ENCODE assay signal across 10 cellular contexts in genomic region chr5:153496835-153497234, GRCh38. TPM values are rescaled to one million over a fixed set of nuclear protein-coding genes. Genes with fewer than 3 reads are reported as not detected.
DNase-seq lines count a peak whose midpoint lies in the region; ATAC-seq, FAIRE-seq and TF ChIP-seq lines count a peak whose summit lies in the region.
"Had no signal": no experiment of that assay in that cellular context is flagged by ENCODE, and none has a peak within 500 bp of the region (broad histone marks: within the 10 kb centered on the region; RNA-seq: fewer than 3 reads in every experiment).

No MANE protein-coding gene starts in this region.

- no peaks in the 10 kb centered on the region for H3K36me3 ChIP-seq in IMR-90 (ENCODE audit: control insufficient read depth, insufficient read depth, low read length)
- H3K36me3 ChIP-seq in K562 (ENCODE audit: control insufficient read depth, insufficient read depth, low read length), result no peaks in the 10 kb centered on the region

- POLR2A ChIA-PET in IMR-90 (lab: Charles Lee; ENCODE audit: unreplicated experiment), result no interaction called here
- POLR2A ChIA-PET in K562 (lab: Yijun Ruan, JAX), result no interaction called here

- CTCF ChIA-PET in IMR-90 (lab: Yijun Ruan, JAX), result interaction anchor here (0.7 to 4.1 kb wide), 6 partner anchors 10 to 468 kb away, joined by 3 to 27 read pairs (median 4); no protein-coding TSS in a partner anchor
- CTCF ChIA-PET in K562 (lab: Yijun Ruan, JAX; ENCODE audit: low intra/inter-chr PET ratio), result interaction anchor here (0.6 to 2.9 kb wide), 2 partner anchors 215 to 468 kb away, joined by 3 to 11 read pairs; no protein-coding TSS in a partner anchor

- in situ Hi-C loops in GM13976 (cut with MboI; ENCODE audit: low sequenced_read_pairs, unreplicated experiment) (no loop called here), IMR-90 (cut with MboI; ENCODE audit: low sequenced_read_pairs) (no loop called here), K562 (cut with MboI) (no loop called here)

- no peaks in the 10 kb centered on the region for H3K9me3 ChIP-seq in IMR-90 (ENCODE audit: control insufficient read depth, insufficient read depth, low read length)
- H3K9me3 ChIP-seq in K562 (replicated peaks; ENCODE audit: control insufficient read depth, insufficient read depth, low read depth, low read length), result no peaks in the 10 kb centered on the region

- peak overlapping the region; percentile 33 for H2BK120ac ChIP-seq in IMR-90 (ENCODE audit: low read depth, low read length)

- H3K4ac ChIP-seq in IMR-90 (ENCODE audit: low read depth, low read length), result peak overlapping the region; percentile 61; the same call in 1 of the 2 replicates

- H3K4me3 Mint-ChIP-seq in activated T-helper 17 cell treated with anti-CD3 and anti-CD28 coated beads, Interleukin-2, amount 50 U/mL, for 72 hours, result no peak overlapping the region
- H3K4me3 Mint-ChIP-seq: naive B cell; T-helper 1 cell treated with Interleukin-12 subunit alpha and Interleukin-12 subunit beta and Interleukin-4 antibody, amounts not matched to agents 30 μg/mL and 1 μg/mL, for 36 hours had no signal

- no peaks in the 10 kb centered on the region for H4K20me1 ChIP-seq in IMR-90 (ENCODE audit: insufficient read depth, low read length)
- H4K20me1 ChIP-seq in K562 (replicated peaks; ENCODE audit: control insufficient read depth, insufficient read depth, low read length), result no peaks in the 10 kb centered on the region

- TF ChIP-seq RAD21 in IMR-90 (IDR thresholded peaks at IDR 0.05; ENCODE audit: low read length), result peak; percentile 96
- TF ChIP-seq RAD21 in K562 (CRISPR knock-in tag; conservative IDR thresholded peaks at IDR 0.05 in 1 of 2, IDR thresholded peaks at IDR 0.05 in 1 of 2), result peak; percentile 70 to 82

- H3K23ac ChIP-seq in IMR-90 (ENCODE audit: low read depth, low read length), result no peak overlapping the region

- H2BK5ac ChIP-seq in IMR-90 (ENCODE audit: low read depth, low read length, poor library complexity, severe bottlenecking), result peak overlapping the region; percentile 52

- H3K36me3 Mint-ChIP-seq in activated T-helper 17 cell treated with anti-CD3 and anti-CD28 coated beads, Interleukin-2, amount 50 U/mL, for 72 hours (ENCODE audit: low read depth), result no peaks in the 10 kb centered on the region
- H3K36me3 Mint-ChIP-seq: naive B cell had no signal

- no peaks in the 10 kb centered on the region for H3K4me1 Mint-ChIP-seq in activated T-helper 17 cell treated with anti-CD3 and anti-CD28 coated beads, Interleukin-2, amount 50 U/mL, for 72 hours
- H3K4me1 Mint-ChIP-seq: naive B cell had no signal

- no peak overlapping the region for H3K4me2 ChIP-seq in IMR-90 (ENCODE audit: low read depth, low read length)
- H3K4me2 ChIP-seq in K562 (ENCODE audit: insufficient read depth, low read length), result no peak overlapping the region

- peaks cover 19% of the 10 kb centered on the region for H3K27me3 Mint-ChIP-seq in activated T-helper 17 cell treated with anti-CD3 and anti-CD28 coated beads, Interleukin-2, amount 50 U/mL, for 72 hours

- no peak for FAIRE-seq in K562 (lab: Jason Lieb, UNC)

- H3K9me1 ChIP-seq in IMR-90 (ENCODE audit: insufficient read depth, low read length) (0 out of 2 replicates have a peak, but pooled peaks cover 2% of the 10 kb centered on the region), K562 (ENCODE audit: control insufficient read depth, insufficient read depth, low read length) (no peaks in the 10 kb centered on the region)

- no peak overlapping the region for H2AFZ ChIP-seq in IMR-90 (replicated peaks; ENCODE audit: low read length, poor library complexity)
- no peak overlapping the region for H2AFZ ChIP-seq in K562 (ENCODE audit: low read depth, low read length)

- TF ChIP-seq EP300 in K562 (IDR thresholded peaks at IDR 0.05; ENCODE audit: low read length), result no peak

- H3K9me3 Mint-ChIP-seq in activated T-helper 17 cell treated with anti-CD3 and anti-CD28 coated beads, Interleukin-2, amount 50 U/mL, for 72 hours, result no peaks in the 10 kb centered on the region
- H3K9me3 Mint-ChIP-seq: T-helper 1 cell treated with Interleukin-12 subunit alpha and Interleukin-12 subunit beta and Interleukin-4 antibody, amounts not matched to agents 30 μg/mL and 1 μg/mL, for 36 hours had no signal

- no peak overlapping the region for H3K56ac ChIP-seq in IMR-90 (ENCODE audit: extremely low read depth, insufficient read depth, low read length)

- H3K4me1 ChIP-seq in IMR-90 (ENCODE audit: control insufficient read depth, insufficient read depth, low read length), result no peaks in the 10 kb centered on the region; the same call in none of the 2 replicates
- no peaks in the 10 kb centered on the region for H3K4me1 ChIP-seq in K562 (replicated peaks in 1 of 2; ENCODE audit: control insufficient read depth in 2 of 2, insufficient read depth in 2 of 2, low read length in 2 of 2)

- peak overlapping the region; percentile 75; the same call in 1 of the 2 replicates for H4K91ac ChIP-seq in IMR-90 (ENCODE audit: insufficient read depth, low read depth, low read length)

- H3K9ac ChIP-seq in IMR-90 (ENCODE audit: low read depth, low read length) (no peak overlapping the region), K562 (ENCODE audit: insufficient read depth in 1 of 2, low read depth in 2 of 2, low read length in 2 of 2) (no peak overlapping the region)

- H3K18ac ChIP-seq in IMR-90 (ENCODE audit: low read depth, low read length), result peak overlapping the region; percentile 49; the same call in 1 of the 2 replicates

- no peak overlapping the region for H3K14ac ChIP-seq in IMR-90 (replicated peaks; ENCODE audit: low read depth, low read length)

- H3K27ac ChIP-seq in IMR-90 (ENCODE audit: insufficient read depth, low read length), result no peak overlapping the region
- no peak overlapping the region for H3K27ac ChIP-seq in K562 (ENCODE audit: extremely low read depth, low read depth, low read length)

- TF ChIP-seq POLR2A in IMR-90 (IDR thresholded peaks at IDR 0.05; ENCODE audit: low read depth, low read length) (peak; percentile 54), K562 (conservative IDR thresholded peaks at IDR 0.05) (no peak)

- WGBS in IMR-90 (ENCODE audit: extremely low coverage in 2 of 2, insufficient read length in 1 of 2), 2 experiments, result no CpG with 5 or more reads among the region's 1 CpG
- WGBS in K562 (ENCODE audit: insufficient coverage, low coverage, missing lambda C conversion rate), result 0% methylated on average over 1 of the region's 1 CpG

- peak; percentile 86 for ATAC-seq in IMR-90 (ENCODE audit: low read depth)
- ATAC-seq in K562, result peak; percentile 37; the same call in 1 of the 3 replicates
- no peak for ATAC-seq in activated T-helper 17 cell treated with anti-CD3 and anti-CD28 coated beads, Interleukin-2, amount 50 U/mL, for 72 hours (replicated peaks)

- H4K8ac ChIP-seq in IMR-90 (ENCODE audit: low read depth in 2 of 2, low read length in 2 of 2), result no peak overlapping the region; a peak in 1 of 4 replicates

- DNase-seq in GM13976 (ENCODE audit: low spot score) (no peak), IMR-90 (peak; percentile 57), K562 (ENCODE audit: extremely low read depth in 1 of 4, low spot score in 3 of 4) (peak; percentile 7 to 20 (median 16)), medulla oblongata (ENCODE audit: extremely low spot score) (peak; percentile 28), T-helper 2 cell (no peak), putamen (ENCODE audit: low spot score) (no peak), NCI-H1092 (lab: John Stamatoyannopoulos, UW) (no peak)
- DNase-seq: naive B cell had no signal

- TF ChIP-seq CTCF in GM13976 (IDR thresholded peaks at IDR 0.05; ENCODE audit: borderline replicate concordance, control extremely low read depth, extremely low read depth, insufficient read depth, missing control alignments) (peak; percentile 28), IMR-90 (conservative IDR thresholded peaks at IDR 0.05; ENCODE audit: low read depth, low read length) (peak; percentile 93), K562 (IDR thresholded peaks at IDR 0.05 in 2 of 3, conservative IDR thresholded peaks at IDR 0.05 in 1 of 3; ENCODE audit: insufficient read depth in 2 of 3, low read depth in 1 of 3, low read length in 3 of 3) (peak; percentile 30 to 60 (median 41); a peak in 4 of 6 replicates)

- intact Hi-C loops in IMR-90 (cut with micrococcal nuclease) (loop anchor here (1.0 to 2.0 kb wide), 5 partner anchors 132 to 468 kb away; no protein-coding TSS in a partner anchor), K562 (cut with micrococcal nuclease) (loop anchor here (1.0 to 10.0 kb wide), 3 partner anchors 218 to 468 kb away; no protein-coding TSS in a partner anchor)

- no peak overlapping the region for H2AK9ac ChIP-seq in IMR-90 (replicated peaks; ENCODE audit: low read depth, low read length, poor library complexity)

- H2BK15ac ChIP-seq in IMR-90 (ENCODE audit: low read depth, low read length), result peak overlapping the region; percentile 67; the same call in 1 of the 3 replicates

- BruUV-seq in IMR-90 (replicated peaks; lab: Mats Ljungman, UMichigan) (no TSS peak), K562 (replicated peaks; lab: Mats Ljungman, UMichigan) (no TSS peak)

- dilution Hi-C loops in IMR-90 (cut with HindIII; ENCODE audit: low sequenced_read_pairs, unreplicated experiment), result no loop called here

- no peaks in the 10 kb centered on the region for H3K79me1 ChIP-seq in IMR-90 (ENCODE audit: low read depth in 1 of 2, low read length in 2 of 2)

- no peaks in the 10 kb centered on the region; the same call in 1 of the 2 replicates for H3K27me3 ChIP-seq in IMR-90 (ENCODE audit: control insufficient read depth, insufficient read depth, low read length)
- no peaks in the 10 kb centered on the region for H3K27me3 ChIP-seq in K562 (ENCODE audit: control insufficient read depth in 2 of 2, insufficient read depth in 2 of 2, low read length in 2 of 2)

- H2BK20ac ChIP-seq in IMR-90 (ENCODE audit: low read depth, low read length), result peak overlapping the region; percentile 91

- H3K4me3 ChIP-seq in IMR-90 (ENCODE audit: insufficient read depth, low read depth, low read length), result no peak overlapping the region
- no peak overlapping the region for H3K4me3 ChIP-seq in K562

- H4K5ac ChIP-seq in IMR-90 (ENCODE audit: low read depth, low read length), result no peak overlapping the region

- no peak overlapping the region for H2AK5ac ChIP-seq in IMR-90 (ENCODE audit: low read depth, low read length)

- H3K27ac Mint-ChIP-seq in activated T-helper 17 cell treated with anti-CD3 and anti-CD28 coated beads, Interleukin-2, amount 50 U/mL, for 72 hours, result no peak overlapping the region
- H3K27ac Mint-ChIP-seq: naive B cell; T-helper 1 cell treated with Interleukin-12 subunit alpha and Interleukin-12 subunit beta and Interleukin-4 antibody, amounts not matched to agents 30 μg/mL and 1 μg/mL, for 36 hours had no signal

- no peaks in the 10 kb centered on the region for H3K79me2 ChIP-seq in K562 (ENCODE audit: control insufficient read depth, insufficient read depth, low read length)

RNA-seq across cellular contexts. Expression of gene GRIA1, which starts 6.4 kb away (rescaled TPM):
- 1.3 and 1.4 TPM in 2 replicates for total RNA-seq in IMR-90 (2012; rRNA removed)
- 0.37 and 0.48 TPM in 2 replicates for polyA plus RNA-seq in IMR-90 (2012; rRNA removed)
- polyA plus RNA-seq in IMR-90 (2012; cell fraction: cytosol; rRNA removed), result 0.16 and 0.39 TPM in 2 replicates
- polyA plus RNA-seq in IMR-90 (2012; cell fraction: nucleus; rRNA removed; ENCODE audit: low replicate concordance), result 0.09 and 1.1 TPM in 2 replicates
- not detected in 2 replicates for total RNA-seq in K562 (2011; cell fraction: chromatin; rRNA removed; ENCODE audit: low replicate concordance)
- not detected in 2 replicates for total RNA-seq in K562 (2011; cell fraction: nucleolus; rRNA removed)
- not detected in 2 replicates for total RNA-seq in K562 (2011; cell fraction: nucleoplasm; rRNA removed)
- total RNA-seq in K562 (2014; rRNA removed), result not detected in 2 replicates
- not detected in 2 replicates for total RNA-seq in K562 (2014; rRNA removed; fragmentation: Illumina TruSeq; extraction: Trizol)
- total RNA-seq in K562 (2015; rRNA removed; fragmentation: Illumina TruSeq; extraction: Trizol), result not detected in 2 replicates
- total RNA-seq in K562 (2021), result not detected in 2 replicates
- polyA plus RNA-seq in K562 (2011; rRNA removed), result not detected in 2 replicates
- polyA plus RNA-seq in K562 (2011; cell fraction: cytosol; rRNA removed), result not detected in 2 replicates
- polyA plus RNA-seq in K562 (2011; cell fraction: nucleus; rRNA removed), result not detected in 2 replicates
- polyA plus RNA-seq in K562 (2012), result not detected in 2 replicates
- not detected in 2 replicates for polyA plus RNA-seq in K562 (2014; fragmentation: Illumina TruSeq; extraction: Trizol)
- polyA plus RNA-seq in K562 (2014; fragmentation: Nextera tagmentation; extraction: Ambion mirVana), result not detected
- not detected in 2 replicates for polyA plus RNA-seq in K562 (2014; rRNA removed)
- not detected in 2 replicates for polyA minus RNA-seq in K562 (2011; rRNA and poly(A)+ RNA removed)
- not detected in 2 replicates for polyA minus RNA-seq in K562 (2011; cell fraction: cytosol; rRNA and poly(A)+ RNA removed)
- polyA minus RNA-seq in K562 (2011; cell fraction: nucleus; rRNA and poly(A)+ RNA removed), result not detected in 2 replicates
- total RNA-seq in activated T-helper 17 cell treated with anti-CD3 and anti-CD28 coated beads, Interleukin-2, amount 50 U/mL, for 72 hours, result not detected

Comparison
In these comparisons a context has a peak if more than half of its experiments do, and no peak if none do; other contexts are left out.
1. DNase-seq: peak in IMR-90 (single experiment), K562 (4 of 4) and medulla oblongata (single experiment); none in GM13976 (single experiment), T-helper 2 cell (0 of 5), putamen (single experiment) and NCI-H1092 (single experiment).
2. CTCF ChIP-seq: peak in every context shown above with its lines; median percentile 93 in IMR-90; 41 in K562; 28 in GM13976.